Comparison of ENCODE assay signal across 15 cellular contexts in genomic region chr6:155093430-155093829, GRCh38.
DNase-seq lines count a peak whose midpoint lies in the region; ATAC-seq, FAIRE-seq and TF ChIP-seq lines count a peak whose summit lies in the region.
"Had no signal": no experiment of that assay in that cellular context is flagged by ENCODE, and none has a peak within 500 bp of the region (broad histone marks: within the 10 kb centered on the region; RNA-seq: fewer than 3 reads in every experiment).

No MANE protein-coding gene starts in this region.

- H3K4me3 ChIP-seq in PC-9 (no peak overlapping the region), ovary (no peak overlapping the region)
- H3K4me3 ChIP-seq: breast epithelium, right lobe of liver had no signal

- peak overlapping the region; percentile 55 for H3K27ac ChIP-seq in KOPT-K1 (ENCODE audit: low read depth, low read length, poor library complexity, severe bottlenecking)
- no peak overlapping the region for H3K27ac ChIP-seq in PC-9
- H3K27ac ChIP-seq in ovary: no peak overlapping the region
- H3K27ac ChIP-seq: breast epithelium, right lobe of liver had no signal

- FAIRE-seq in GM12892 (lab: Jason Lieb, UNC): peak; percentile 38

- H3K4me2 ChIP-seq in PC-9: no peak overlapping the region

- H3F3A ChIP-seq in PC-9 (ENCODE audit: insufficient read depth, low read depth): no peaks in the 10 kb centered on the region

- DNase-seq in GM12892 (ENCODE audit: insufficient read length) (no peak), myocyte (ENCODE audit: low read depth) (peak; percentile 18), PC-9 (no peak), ovary (no peak), GM19238 (ENCODE audit: insufficient read length, low spot score) (no peak)
- DNase-seq in activated CD8-positive, alpha-beta T cell treated with anti-CD3 and anti-CD28 coated beads for 36 hours: peak; percentile 56
- DNase-seq: HCEC 1CT, Karpas-422, NCI-H2171, right lobe of liver had no signal

- H3K9me3 Mint-ChIP-seq in activated CD8-positive, alpha-beta T cell treated with anti-CD3 and anti-CD28 coated beads for 36 hours: peaks cover 4% of the 10 kb centered on the region

- H3K36me3 ChIP-seq in KOPT-K1 (ENCODE audit: insufficient read depth, low read length): no peaks in the 10 kb centered on the region
- no peaks in the 10 kb centered on the region for H3K36me3 ChIP-seq in PC-9 (ENCODE audit: low read depth)
- no peaks in the 10 kb centered on the region for H3K36me3 ChIP-seq in ovary
- H3K36me3 ChIP-seq: breast epithelium, right lobe of liver had no signal

- H4K20me1 ChIP-seq in PC-9 (ENCODE audit: insufficient read depth): no peaks in the 10 kb centered on the region

- peaks cover 9% of the 10 kb centered on the region for H3K4me1 Mint-ChIP-seq in activated CD8-positive, alpha-beta T cell treated with anti-CD3 and anti-CD28 coated beads for 36 hours (ENCODE audit: low read depth)

- BruUV-seq in PC-9 (replicated peaks; lab: Mats Ljungman, UMichigan): no TSS peak

- no peak overlapping the region for H3K27ac Mint-ChIP-seq in activated CD8-positive, alpha-beta T cell treated with anti-CD3 and anti-CD28 coated beads for 36 hours
- H3K27ac Mint-ChIP-seq: stimulated activated memory B cell treated with anti-CD40 and anti-IgM and Interleukin-4, amounts not matched to agents 10 μg/mL and 1 μg/mL and 100 μg/mL, for 72 hours had no signal

- POLR2A ChIA-PET in activated CD8-positive, alpha-beta T cell treated with anti-CD3 and anti-CD28 coated beads for 36 hours (lab: Charles Lee): no interaction called here
- POLR2A ChIA-PET in PC-9 (lab: Charles Lee; ENCODE audit: unreplicated experiment): no interaction called here

- CTCF ChIA-PET in activated CD8-positive, alpha-beta T cell treated with anti-CD3 and anti-CD28 coated beads for 36 hours (lab: Charles Lee): no interaction called here
- CTCF ChIA-PET in PC-9 (lab: Charles Lee): no interaction called here

- TF ChIP-seq CTCF in activated CD8-positive, alpha-beta T cell treated with anti-CD3 and anti-CD28 coated beads for 36 hours (IDR thresholded peaks at IDR 0.05): no peak
- no peak for TF ChIP-seq CTCF in PC-9 (conservative IDR thresholded peaks at IDR 0.05)
- TF ChIP-seq CTCF in ovary (IDR thresholded peaks at IDR 0.05): no peak

- no peaks in the 10 kb centered on the region for H3K27me3 ChIP-seq in PC-9 (ENCODE audit: insufficient read depth, low read depth)
- no peaks in the 10 kb centered on the region for H3K27me3 ChIP-seq in ovary
- H3K27me3 ChIP-seq: breast epithelium, right lobe of liver had no signal

- peaks cover 8% of the 10 kb centered on the region for H3K9me3 ChIP-seq in KOPT-K1 (ENCODE audit: insufficient read depth, low read length, poor library complexity, severe bottlenecking)
- H3K9me3 ChIP-seq in PC-9 (ENCODE audit: insufficient read depth, low read depth): 0 out of 2 replicates have a peak, but pooled peaks cover 4% of the 10 kb centered on the region
- no peaks in the 10 kb centered on the region for H3K9me3 ChIP-seq in ovary
- H3K9me3 ChIP-seq: right lobe of liver had no signal

- ATAC-seq in activated CD8-positive, alpha-beta T cell treated with anti-CD3 and anti-CD28 coated beads for 36 hours: peak; percentile 71
- ATAC-seq in HG02840 (IDR thresholded peaks at IDR 0.05; ENCODE audit: low FRiP score, unreplicated experiment): no peak
- ATAC-seq: esophagus mucosa; right lobe of liver; stimulated activated memory B cell treated with anti-CD40 and anti-IgM and Interleukin-4, amounts not matched to agents 10 μg/mL and 1 μg/mL and 100 μg/mL, for 72 hours had no signal

- WGBS in ovary, 3 donors: 83 to 86% (median 84%) methylated on average over 7 of the region's 7 CpGs

- no peak for TF ChIP-seq EP300 in ovary (IDR thresholded peaks at IDR 0.05)

- intact Hi-C loops in activated CD8-positive, alpha-beta T cell treated with anti-CD3 and anti-CD28 coated beads for 36 hours (cut with micrococcal nuclease): no loop called here
- intact Hi-C loops in PC-9 (cut with micrococcal nuclease; ENCODE audit: unreplicated experiment): no loop called here
- intact Hi-C loops in ovary (cut with DNase I): no loop called here

- H3K4me3 Mint-ChIP-seq in activated CD8-positive, alpha-beta T cell treated with anti-CD3 and anti-CD28 coated beads for 36 hours: no peak overlapping the region
- H3K4me3 Mint-ChIP-seq: stimulated activated memory B cell treated with anti-CD40 and anti-IgM and Interleukin-4, amounts not matched to agents 10 μg/mL and 1 μg/mL and 100 μg/mL, for 72 hours had no signal

- no peak for TF ChIP-seq POLR2A in GM12892 (IDR thresholded peaks at IDR 0.05; ENCODE audit: low read depth, low read length)
- no peak for TF ChIP-seq POLR2A in ovary (IDR thresholded peaks at IDR 0.05)

- H3K79me2 ChIP-seq in PC-9 (ENCODE audit: low read depth): no peaks in the 10 kb centered on the region

- H3K9me2 ChIP-seq in PC-9 (ENCODE audit: insufficient read depth): no peaks in the 10 kb centered on the region

- peaks cover 6% of the 10 kb centered on the region for H3K36me3 Mint-ChIP-seq in activated CD8-positive, alpha-beta T cell treated with anti-CD3 and anti-CD28 coated beads for 36 hours (ENCODE audit: low read depth)
- H3K36me3 Mint-ChIP-seq: stimulated activated memory B cell treated with anti-CD40 and anti-IgM and Interleukin-4, amounts not matched to agents 10 μg/mL and 1 μg/mL and 100 μg/mL, for 72 hours had no signal

- H2AFZ ChIP-seq in PC-9: no peak overlapping the region

- H3K27me3 Mint-ChIP-seq in activated CD8-positive, alpha-beta T cell treated with anti-CD3 and anti-CD28 coated beads for 36 hours: peaks cover 2% of the 10 kb centered on the region

- H3K4me1 ChIP-seq in PC-9 (replicated peaks; ENCODE audit: insufficient read depth) (no peaks in the 10 kb centered on the region), ovary (ENCODE audit: insufficient read depth) (no peaks in the 10 kb centered on the region)
- H3K4me1 ChIP-seq: breast epithelium, right lobe of liver had no signal

Comparison
In these comparisons a context has a peak if more than half of its experiments do, and no peak if none do; other contexts are left out.
1. DNase-seq: peak in activated CD8-positive, alpha-beta T cell treated with anti-CD3 and anti-CD28 coated beads for 36 hours (single experiment) and myocyte (single experiment); none in GM12892 (single experiment), PC-9 (0 of 2), ovary (0 of 5) and GM19238 (single experiment).